ENCODE assay signal across 16 cellular contexts in the genomic region with DNA sequence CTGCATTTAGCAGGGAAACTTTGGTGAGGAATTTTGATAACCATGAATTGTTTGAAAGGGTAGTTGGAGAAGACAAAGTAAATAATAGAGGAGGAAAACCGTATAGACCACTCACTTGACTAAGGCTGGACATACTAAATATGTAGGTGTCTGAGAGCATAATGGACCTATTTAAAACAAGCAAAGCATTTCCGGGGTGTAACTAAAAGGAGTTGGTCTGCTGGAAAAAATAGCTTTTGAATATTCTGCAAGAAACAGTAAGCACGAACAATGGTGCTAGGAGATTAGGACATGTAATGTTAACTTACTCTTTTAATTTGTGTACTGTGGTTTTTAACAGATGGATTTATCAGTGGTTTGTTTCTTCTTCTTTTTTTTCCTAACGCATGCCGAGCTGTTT.
"Had no signal": no experiment of that assay in that cellular context is flagged by ENCODE, and none has a peak within 500 bp of the region (broad histone marks: within the 10 kb centered on the region; RNA-seq: fewer than 3 reads in every experiment).

No MANE protein-coding gene starts in this region.

- H3K9me3 ChIP-seq: esophagus muscularis mucosa, left ventricle myocardium inferior, psoas muscle, right lobe of liver, upper lobe of right lung had no signal

- DNase-seq: activated CD4-positive, alpha-beta T cell treated with anti-CD3 and anti-CD28 coated beads, Interleukin-2, amount 50 U/mL, for 48 hours; activated naive CD4-positive, alpha-beta T cell treated with anti-CD3 and anti-CD28 coated beads for 36 hours; activated naive CD8-positive, alpha-beta T cell treated with anti-CD3 and anti-CD28 coated beads, Interleukin-2, amount 50 U/mL, for 24 hours; activated T-cell treated with anti-CD3 and anti-CD28 coated beads, Interleukin-2, amount 50 U/mL, for 1 hour; aorta; foreskin fibroblast; glutamatergic neuron; left ventricle myocardium inferior; natural killer cell; psoas muscle; right lobe of liver; stimulated activated naive CD8-positive, alpha-beta T cell treated with anti-CD3 and anti-CD28 coated beads, Interleukin-15, amount 100 ng/mL, for 72 hours; upper lobe of right lung had no signal

- H3K4me1 ChIP-seq: left ventricle myocardium inferior, psoas muscle, right lobe of liver, upper lobe of right lung had no signal

- H3K36me3 ChIP-seq: cardiac muscle cell, esophagus muscularis mucosa, left ventricle myocardium inferior, right lobe of liver, upper lobe of right lung had no signal

- H3K27me3 ChIP-seq: cardiac muscle cell, esophagus muscularis mucosa, right lobe of liver, upper lobe of right lung had no signal

- ATAC-seq: activated CD4-positive, CD25-positive, alpha-beta regulatory T cell treated with anti-CD3 and anti-CD28 coated beads, Interleukin-2, amount 50 U/mL, for 24 hours; activated naive CD8-positive, alpha-beta T cell treated with anti-CD3 and anti-CD28 coated beads, Interleukin-2, amount 50 U/mL, for 24 hours; natural killer cell; psoas muscle; right lobe of liver; stimulated activated naive CD8-positive, alpha-beta T cell treated with anti-CD3 and anti-CD28 coated beads, Interleukin-15, amount 100 ng/mL, for 72 hours; upper lobe of right lung had no signal

- H3K27ac ChIP-seq: cardiac muscle cell, esophagus muscularis mucosa, left ventricle myocardium inferior, psoas muscle, right lobe of liver, upper lobe of right lung had no signal

- H3K4me3 ChIP-seq: cardiac muscle cell, esophagus muscularis mucosa, left ventricle myocardium inferior, psoas muscle, right lobe of liver, upper lobe of right lung had no signal
